8 cellular contexts compared by ENCODE assay signal in the genomic region with DNA sequence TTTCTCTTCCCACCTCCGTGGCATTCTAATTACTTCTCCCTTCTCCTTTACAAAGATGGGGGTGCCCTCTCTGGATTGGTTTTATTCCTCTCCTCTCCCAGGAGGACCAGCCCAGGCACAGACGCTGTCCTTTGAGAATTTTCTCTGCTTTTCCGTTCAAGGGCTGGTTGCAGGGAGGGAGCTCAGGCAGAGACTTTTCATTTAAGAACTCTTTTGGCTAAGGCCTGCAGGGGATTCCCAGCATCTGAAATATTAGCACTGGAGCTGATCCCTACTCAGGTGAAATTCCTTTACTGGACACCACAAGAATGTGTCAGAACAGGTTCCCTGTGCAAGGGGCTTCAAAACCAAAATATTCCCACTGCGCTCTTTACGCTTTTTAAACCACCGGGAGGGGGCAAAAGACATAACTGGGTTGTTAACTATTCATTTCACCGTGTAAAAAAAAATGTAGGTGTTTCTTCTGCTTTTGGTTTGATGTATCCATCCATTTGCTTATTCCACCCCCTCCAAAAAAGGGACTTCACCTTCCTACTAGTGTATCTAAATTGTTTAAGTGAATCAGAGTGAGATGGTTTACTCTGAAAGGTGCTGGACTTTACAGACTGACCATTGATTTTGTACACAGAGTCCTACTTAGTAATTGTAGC. TPM values are rescaled to one million over a fixed set of nuclear protein-coding genes. Genes with fewer than 3 reads are reported as not detected.
A peak's percentile ranks its signal among the peaks of the same experiment; 100 is the strongest.
DNase-seq lines count a peak whose midpoint lies in the region; ATAC-seq, FAIRE-seq and TF ChIP-seq lines count a peak whose summit lies in the region.

No MANE protein-coding gene starts in this region.

- TF ChIP-seq POLR2A in lower leg skin (IDR thresholded peaks at IDR 0.05) = no peak
- no peak for TF ChIP-seq POLR2A in testis (IDR thresholded peaks at IDR 0.05)

- 0% methylated on average over 7 of the region's 7 CpGs for whole genome bisulfite sequencing in lower leg skin, 2 donors
- WGBS in testis, 2 donors = 0 to 1% methylated on average over 7 of the region's 7 CpGs

- peaks cover 19% of the 10 kb centered on the region for H3K4me1 ChIP-seq in testis

- DNase-seq in activated T-cell treated with anti-CD3 and anti-CD28 coated beads, Interleukin-2, amount 50 U/mL, for 4 hours = no peak
- DNase-seq in activated T-cell treated with anti-CD3 and anti-CD28 coated beads, Interleukin-2, amount 50 U/mL, for 1 hour = no peak
- peak; percentile 14 for DNase-seq in RCC 7860 (ENCODE audit: low spot score)
- DNase-seq in choroid plexus epithelial cell (ENCODE audit: low read depth) = peak; percentile 64
- DNase-seq in lower leg skin (ENCODE audit: low spot score in 2 of 2) = no peak
- peak; percentile 31 for DNase-seq in testis

- H3K4me3 ChIP-seq in choroid plexus epithelial cell (ENCODE audit: low read depth, low read length) (peak overlapping the region; percentile 92), lower leg skin (ENCODE audit: low read depth, poor library complexity, severe bottlenecking) (peak overlapping the region; percentile 89), testis (peak overlapping the region; percentile 92 to 98)

- peak; percentile 45 for TF ChIP-seq CTCF in choroid plexus epithelial cell (conservative IDR thresholded peaks at IDR 0.05; ENCODE audit: low read depth, low read length)
- TF ChIP-seq CTCF in lower leg skin (IDR thresholded peaks at IDR 0.05) = no peak
- peak in 2 of 3 experiments; percentile 11 to 26 for TF ChIP-seq CTCF in testis (IDR thresholded peaks at IDR 0.05)

- peak overlapping the region; percentile 100 for H3K4me3 Mint-ChIP-seq in activated T-cell treated with anti-CD3 and anti-CD28 coated beads, Interleukin-2, amount 50 U/mL, for 4 hours

- H3K36me3 ChIP-seq in testis (ENCODE audit: low read depth, missing control alignments) = no peaks in the 10 kb centered on the region

- H3K27me3 ChIP-seq in testis = no peaks in the 10 kb centered on the region

- H3K27me3 Mint-ChIP-seq in activated T-cell treated with anti-CD3 and anti-CD28 coated beads, Interleukin-2, amount 50 U/mL, for 4 hours (ENCODE audit: low read depth) = no peaks in the 10 kb centered on the region

- no peaks in the 10 kb centered on the region for H3K9me3 Mint-ChIP-seq in activated T-cell treated with anti-CD3 and anti-CD28 coated beads, Interleukin-2, amount 50 U/mL, for 4 hours

- peaks cover 38% of the 10 kb centered on the region for H3K4me1 Mint-ChIP-seq in activated T-cell treated with anti-CD3 and anti-CD28 coated beads, Interleukin-2, amount 50 U/mL, for 4 hours (ENCODE audit: low read depth)

- peak in 1 of 2 donors; percentile 2 for ATAC-seq in activated T-cell treated with anti-CD3 and anti-CD28 coated beads, Interleukin-2, amount 50 U/mL, for 4 hours
- ATAC-seq in HG02759 (IDR thresholded peaks at IDR 0.05; ENCODE audit: unreplicated experiment) (no peak), GM19035 (IDR thresholded peaks at IDR 0.05; ENCODE audit: unreplicated experiment) (no peak)

- H3K9me3 ChIP-seq in testis = no peaks in the 10 kb centered on the region

- no peak for FAIRE-seq in RCC 7860 (lab: Jason Lieb, UNC)

- H3K36me3 Mint-ChIP-seq in activated T-cell treated with anti-CD3 and anti-CD28 coated beads, Interleukin-2, amount 50 U/mL, for 4 hours (ENCODE audit: insufficient read depth) = peaks cover 13% of the 10 kb centered on the region

- peak overlapping the region; percentile 93 to 99 for H3K27ac ChIP-seq in testis

- intact Hi-C loops in lower leg skin (cut with DNase I; ENCODE audit: low total_unique reads) (no loop called here), testis (cut with DNase I; ENCODE audit: low total_unique reads) (no loop called here)

RNA-seq across cellular contexts. Expression of a gene that starts 1.4 kb away (rescaled TPM):
- total RNA-seq in activated T-cell treated with anti-CD3 and anti-CD28 coated beads, Interleukin-2, amount 50 U/mL, for 4 hours = 10 to 100 TPM; 32.8 to 36.4 (median 33.2) TPM
- total RNA-seq in lower leg skin (100 to 1,000 TPM in 1 of 4 donors, 10 to 100 TPM in 3; 74.7 to 114 (median 88.6) TPM), testis (100 to 1,000 TPM in 1 of 2 donors, 10 to 100 TPM in 1; 72.4 to 101 TPM)
- polyA plus RNA-seq in testis (ENCODE audit: insufficient read depth, low read depth, low replicate concordance) = 20.5 TPM

Comparison
In these comparisons a context has a peak if more than half of its experiments do, and no peak if none do; other contexts are left out.
1. DNase-seq: peak in RCC 7860 (single experiment), choroid plexus epithelial cell (single experiment) and testis (single experiment); none in activated T-cell treated with anti-CD3 and anti-CD28 coated beads, Interleukin-2, amount 50 U/mL, for 4 hours (single experiment), activated T-cell treated with anti-CD3 and anti-CD28 coated beads, Interleukin-2, amount 50 U/mL, for 1 hour (single experiment) and lower leg skin (0 of 2).
2. CTCF ChIP-seq: peak in choroid plexus epithelial cell (single experiment) and testis (2 of 3); none in lower leg skin (0 of 3).
3. Peak in every context shown above with its lines, with median percentiles within 50 percentile points of each other: H3K4me3 ChIP-seq.